Comparison of ENCODE assay signal across 22 cellular contexts in genomic region chr10:128286413-128287097, GRCh38.
DNase-seq lines count a peak whose midpoint lies in the region; ATAC-seq and TF ChIP-seq lines count a peak whose summit lies in the region.
"Had no signal": no experiment of that assay in that cellular context is flagged by ENCODE, and none has a peak within 500 bp of the region (broad histone marks: within the 10 kb centered on the region; RNA-seq: fewer than 3 reads in every experiment).

No MANE protein-coding gene starts in this region.

- peaks cover 0 to 67% (median 29%) of the 10 kb centered on the region in 11 experiments; a peak in 14 of 22 replicates for H4K20me1 ChIP-seq in BLaER1 treated with 17β-estradiol and CSF1 and Interleukin-3, amounts not matched to agents 10 nM and 100 nM

- peak overlapping the region; percentile 24 to 65 (median 59) for H3K4me2 ChIP-seq in BLaER1 treated with 17β-estradiol and CSF1 and Interleukin-3, amounts not matched to agents 10 nM and 100 nM

- no peak overlapping the region for H3K27ac Mint-ChIP-seq in glutamatergic neuron (ENCODE audit: unreplicated experiment)
- H3K27ac Mint-ChIP-seq in mesothelial cell of epicardium = no peak overlapping the region
- H3K27ac Mint-ChIP-seq in naive thymus-derived CD8-positive, alpha-beta T cell = no peak overlapping the region
- H3K27ac Mint-ChIP-seq: activated naive CD4-positive, alpha-beta T cell treated with anti-CD3 and anti-CD28 coated beads, Interleukin-2, amount 50 U/mL, for 24 hours; CD4-positive, alpha-beta T cell; stimulated activated memory B cell treated with anti-CD40 and anti-IgM and Interleukin-4, amounts not matched to agents 10 μg/mL and 1 μg/mL and 100 μg/mL, for 72 hours had no signal

- H3K4me1 ChIP-seq in BLaER1 treated with 17β-estradiol and CSF1 and Interleukin-3, amounts not matched to agents 10 nM and 100 nM = peaks cover 0 to 17% (median 7%) of the 10 kb centered on the region in 10 experiments; a peak in 14 of 20 replicates
- no peaks in the 10 kb centered on the region for H3K4me1 ChIP-seq in HEK293 (ENCODE audit: control insufficient read depth, insufficient read depth, low read length)
- no peaks in the 10 kb centered on the region for H3K4me1 ChIP-seq in effector memory CD4-positive, alpha-beta T cell (ENCODE audit: control insufficient read depth, insufficient read depth, low read length, poor library complexity, severe bottlenecking)
- H3K4me1 ChIP-seq: testis had no signal

- peaks cover 5 to 100% (median 71%) of the 10 kb centered on the region in 11 experiments; a peak in 19 of 22 replicates for H3K36me3 ChIP-seq in BLaER1 treated with 17β-estradiol and CSF1 and Interleukin-3, amounts not matched to agents 10 nM and 100 nM
- no peaks in the 10 kb centered on the region for H3K36me3 ChIP-seq in HEK293 (ENCODE audit: control insufficient read depth in 2 of 2, insufficient read depth in 1 of 2, low read length in 2 of 2)
- H3K36me3 ChIP-seq in effector memory CD4-positive, alpha-beta T cell (ENCODE audit: control insufficient read depth, insufficient read depth, low read length) = no peaks in the 10 kb centered on the region

- peak overlapping the region; percentile 14 for H3K4me3 Mint-ChIP-seq in glutamatergic neuron (ENCODE audit: unreplicated experiment)
- peak overlapping the region; percentile 20 for H3K4me3 Mint-ChIP-seq in mesothelial cell of epicardium
- H3K4me3 Mint-ChIP-seq in naive thymus-derived CD8-positive, alpha-beta T cell = no peak overlapping the region
- H3K4me3 Mint-ChIP-seq: activated naive CD4-positive, alpha-beta T cell treated with anti-CD3 and anti-CD28 coated beads, Interleukin-2, amount 50 U/mL, for 24 hours; CD4-positive, alpha-beta T cell; stimulated activated memory B cell treated with anti-CD40 and anti-IgM and Interleukin-4, amounts not matched to agents 10 μg/mL and 1 μg/mL and 100 μg/mL, for 72 hours had no signal

- no peak overlapping the region for H3K27ac ChIP-seq in BLaER1 treated with 17β-estradiol and CSF1 and Interleukin-3, amounts not matched to agents 10 nM and 100 nM
- H3K27ac ChIP-seq in HEK293 (ENCODE audit: extremely low read depth, low read depth, low read length) = no peak overlapping the region
- no peak overlapping the region for H3K27ac ChIP-seq in effector memory CD4-positive, alpha-beta T cell (ENCODE audit: insufficient read depth, low read length, poor library complexity, severe bottlenecking)
- H3K27ac ChIP-seq: dorsolateral prefrontal cortex, testis had no signal

- H3K4me1 Mint-ChIP-seq in glutamatergic neuron (ENCODE audit: low read depth, unreplicated experiment) (peaks cover 2% of the 10 kb centered on the region), mesothelial cell of epicardium (peaks cover 4% of the 10 kb centered on the region)
- H3K4me1 Mint-ChIP-seq in naive thymus-derived CD8-positive, alpha-beta T cell = peaks cover 0 to 1% (median 0%) of the 10 kb centered on the region in 4 donors
- H3K4me1 Mint-ChIP-seq: activated naive CD4-positive, alpha-beta T cell treated with anti-CD3 and anti-CD28 coated beads, Interleukin-2, amount 50 U/mL, for 24 hours; stimulated activated memory B cell treated with anti-CD40 and anti-IgM and Interleukin-4, amounts not matched to agents 10 μg/mL and 1 μg/mL and 100 μg/mL, for 72 hours had no signal

- DNase-seq in glutamatergic neuron (peak; percentile 54), mesothelial cell of epicardium (ENCODE audit: low spot score in 2 of 2, unreplicated experiment in 2 of 2) (no peak), RPMI8226 (no peak)
- DNase-seq in effector memory CD4-positive, alpha-beta T cell = no peak
- DNase-seq in naive thymus-derived CD8-positive, alpha-beta T cell = no peak
- DNase-seq: activated CD4-positive, alpha-beta T cell treated with anti-CD3 and anti-CD28 coated beads for 4 hours; aorta; CD4-positive, alpha-beta T cell; dorsolateral prefrontal cortex; foreskin melanocyte; MV-4-11; NCI-H187; NCI-H226; nucleus accumbens; small intestine; stimulated activated CD4-positive, alpha-beta T cell treated with anti-CD3 and anti-CD28 coated beads, Interleukin-2, amount 100 ng/mL, for 24 hours; testis had no signal

- no peak overlapping the region for H3K9ac ChIP-seq in BLaER1 treated with 17β-estradiol and CSF1 and Interleukin-3, amounts not matched to agents 10 nM and 100 nM

- H3K27me3 Mint-ChIP-seq in glutamatergic neuron (ENCODE audit: unreplicated experiment) = peaks cover 7% of the 10 kb centered on the region
- peaks cover 78% of the 10 kb centered on the region for H3K27me3 Mint-ChIP-seq in mesothelial cell of epicardium (ENCODE audit: low read depth)
- peaks cover 27 to 72% (median 46%) of the 10 kb centered on the region in 5 donors for H3K27me3 Mint-ChIP-seq in naive thymus-derived CD8-positive, alpha-beta T cell

- H3K9me3 Mint-ChIP-seq in glutamatergic neuron (ENCODE audit: unreplicated experiment) (peaks cover 2% of the 10 kb centered on the region), mesothelial cell of epicardium (peaks cover 15% of the 10 kb centered on the region)
- peaks cover 0 to 18% (median 3%) of the 10 kb centered on the region in 9 donors for H3K9me3 Mint-ChIP-seq in naive thymus-derived CD8-positive, alpha-beta T cell
- H3K9me3 Mint-ChIP-seq: activated naive CD4-positive, alpha-beta T cell treated with anti-CD3 and anti-CD28 coated beads, Interleukin-2, amount 50 U/mL, for 24 hours; CD4-positive, alpha-beta T cell had no signal

- no peak for ATAC-seq in naive thymus-derived CD8-positive, alpha-beta T cell
- no peak for ATAC-seq in HG03460 (IDR thresholded peaks at IDR 0.05; ENCODE audit: unreplicated experiment)
- ATAC-seq: stimulated activated memory B cell treated with anti-CD40 and anti-IgM and Interleukin-4, amounts not matched to agents 10 μg/mL and 1 μg/mL and 100 μg/mL, for 72 hours had no signal

- peaks cover 32 to 48% (median 38%) of the 10 kb centered on the region in 11 experiments for H3K27me3 ChIP-seq in BLaER1 treated with 17β-estradiol and CSF1 and Interleukin-3, amounts not matched to agents 10 nM and 100 nM
- H3K27me3 ChIP-seq in effector memory CD4-positive, alpha-beta T cell (replicated peaks; ENCODE audit: control insufficient read depth, insufficient read depth, low read length, poor library complexity, severe bottlenecking) = peaks cover 14% of the 10 kb centered on the region
- H3K27me3 ChIP-seq: testis had no signal

- CTCF ChIA-PET in HEK293 (lab: Yijun Ruan, JAX) = no interaction called here

- POLR2A ChIA-PET in HEK293 (lab: Yijun Ruan, JAX) = no interaction called here
- POLR2A ChIA-PET in naive thymus-derived CD8-positive, alpha-beta T cell (lab: Charles Lee) = no interaction called here

- H3K4me3 ChIP-seq in BLaER1 treated with 17β-estradiol and CSF1 and Interleukin-3, amounts not matched to agents 10 nM and 100 nM = peak overlapping the region in 4 of 10 experiments; percentile 16 to 51 (median 32); a peak in 7 of 20 replicates
- H3K4me3 ChIP-seq in HEK293 (ENCODE audit: low read depth, low read length) = no peak overlapping the region
- H3K4me3 ChIP-seq in effector memory CD4-positive, alpha-beta T cell (ENCODE audit: insufficient read depth, low read depth, low read length, poor library complexity, severe bottlenecking) = no peak overlapping the region

- H3K36me3 Mint-ChIP-seq in glutamatergic neuron (ENCODE audit: unreplicated experiment) (peaks cover 31% of the 10 kb centered on the region), mesothelial cell of epicardium (no peaks in the 10 kb centered on the region)
- H3K36me3 Mint-ChIP-seq in naive thymus-derived CD8-positive, alpha-beta T cell = peaks cover 0 to 18% (median 11%) of the 10 kb centered on the region in 3 donors
- H3K36me3 Mint-ChIP-seq: stimulated activated memory B cell treated with anti-CD40 and anti-IgM and Interleukin-4, amounts not matched to agents 10 μg/mL and 1 μg/mL and 100 μg/mL, for 72 hours had no signal

- TF ChIP-seq CTCF in HEK293 (tag by site-specific recombination; IDR thresholded peaks at IDR 0.05) (no peak), glutamatergic neuron (IDR thresholded peaks at IDR 0.05; ENCODE audit: partially characterized antibody, unreplicated experiment) (no peak), mesothelial cell of epicardium (IDR thresholded peaks at IDR 0.05; ENCODE audit: unreplicated experiment) (no peak)

- H3K9me3 ChIP-seq in BLaER1 treated with 17β-estradiol and CSF1 and Interleukin-3, amounts not matched to agents 10 nM and 100 nM (replicated peaks in 1 of 11) = peaks cover 26 to 57% (median 38%) of the 10 kb centered on the region in 11 experiments
- H3K9me3 ChIP-seq in HEK293 (ENCODE audit: control insufficient read depth, insufficient read depth, low read depth, low read length) = no peaks in the 10 kb centered on the region
- H3K9me3 ChIP-seq in effector memory CD4-positive, alpha-beta T cell (ENCODE audit: control insufficient read depth, low read length) = no peaks in the 10 kb centered on the region
- H3K9me3 ChIP-seq: testis had no signal

TF ChIP-seq in HEK293, 187 proteins besides CTCF, POLR2A, EP300 and RAD21 (continues in another document):
- TF ChIP-seq TSHZ1 (tag by site-specific recombination; IDR thresholded peaks at IDR 0.05; ENCODE audit: borderline replicate concordance) (no peak), KLF1 (tag by site-specific recombination; IDR thresholded peaks at IDR 0.05) (no peak), TCF7L2 (IDR thresholded peaks at IDR 0.05; ENCODE audit: borderline replicate concordance, low read depth, low read length) (peak; percentile 71; the same call in 1 of the 2 replicates)

Comparison
In these comparisons a context has a peak if more than half of its experiments do, and no peak if none do; other contexts are left out.
1. H3K4me3 Mint-ChIP-seq: peak in glutamatergic neuron (single experiment) and mesothelial cell of epicardium (single experiment); none in naive thymus-derived CD8-positive, alpha-beta T cell (0 of 10).